In genomic region chr14:30443368-30444007, GRCh38 we compare ENCODE assay signal across 8 cellular contexts.
A peak's percentile ranks its signal among the peaks of the same experiment; 100 is the strongest.
DNase-seq lines count a peak whose midpoint lies in the region; ATAC-seq and TF ChIP-seq lines count a peak whose summit lies in the region.

No MANE protein-coding gene starts in this region.

- no peaks in the 10 kb centered on the region for H3K36me3 ChIP-seq in colonic mucosa

- H3K27me3 Mint-ChIP-seq in progenitor cell of endocrine pancreas, result no peaks in the 10 kb centered on the region
- H3K27me3 Mint-ChIP-seq in activated CD8-positive, alpha-beta memory T cell treated with anti-CD3 and anti-CD28 coated beads, Interleukin-2, amount 10 ng/mL, durations not matched to agents 7 days and 5 days, result peaks cover 16% of the 10 kb centered on the region

- DNase-seq in A172 (ENCODE audit: low spot score) (peak; percentile 21), GM13977 (ENCODE audit: low spot score) (peak; percentile 9), NCI-H2227 treated with DMSO at 0.1 percent for 48 hours (lab: John Stamatoyannopoulos, UW) (peak; percentile 53), colonic mucosa (no peak), progenitor cell of endocrine pancreas (ENCODE audit: low spot score, unreplicated experiment) (no peak), 8988T (no peak)
- DNase-seq in activated CD8-positive, alpha-beta memory T cell treated with anti-CD3 and anti-CD28 coated beads, Interleukin-2, amount 10 ng/mL, durations not matched to agents 7 days and 5 days, result no peak

- no peak overlapping the region for H3K27ac Mint-ChIP-seq in progenitor cell of endocrine pancreas
- no peak overlapping the region for H3K27ac Mint-ChIP-seq in activated CD8-positive, alpha-beta memory T cell treated with anti-CD3 and anti-CD28 coated beads, Interleukin-2, amount 10 ng/mL, durations not matched to agents 7 days and 5 days

- no peaks in the 10 kb centered on the region for H3K9me3 Mint-ChIP-seq in progenitor cell of endocrine pancreas (ENCODE audit: low read depth)
- no peaks in the 10 kb centered on the region for H3K9me3 Mint-ChIP-seq in activated CD8-positive, alpha-beta memory T cell treated with anti-CD3 and anti-CD28 coated beads, Interleukin-2, amount 10 ng/mL, durations not matched to agents 7 days and 5 days (ENCODE audit: low read depth)

- TF ChIP-seq CTCF in GM13977 (IDR thresholded peaks at IDR 0.05; ENCODE audit: extremely low read depth, insufficient read depth, missing control alignments), result peak; percentile 53
- peak; percentile 19 for TF ChIP-seq CTCF in colonic mucosa (IDR thresholded peaks at IDR 0.05)
- peak; percentile 80 for TF ChIP-seq CTCF in progenitor cell of endocrine pancreas (IDR thresholded peaks at IDR 0.05; ENCODE audit: unreplicated experiment)

- TF ChIP-seq POLR2A in GM18505 (IDR thresholded peaks at IDR 0.05; ENCODE audit: borderline replicate concordance, extremely low read depth, insufficient read depth, insufficient read length), result no peak

- H3K4me3 ChIP-seq in colonic mucosa, result no peak overlapping the region

- CTCF ChIA-PET in activated CD8-positive, alpha-beta memory T cell treated with anti-CD3 and anti-CD28 coated beads, Interleukin-2, amount 10 ng/mL, durations not matched to agents 7 days and 5 days (lab: Charles Lee), result interaction anchor here (0.6 to 1.2 kb wide), 2 partner anchors 68 to 102 kb away, joined by 3 to 4 read pairs; no protein-coding TSS in a partner anchor

- H3K4me3 Mint-ChIP-seq in progenitor cell of endocrine pancreas (ENCODE audit: low read depth), result no peak overlapping the region
- H3K4me3 Mint-ChIP-seq in activated CD8-positive, alpha-beta memory T cell treated with anti-CD3 and anti-CD28 coated beads, Interleukin-2, amount 10 ng/mL, durations not matched to agents 7 days and 5 days, result no peak overlapping the region

- no peak for ATAC-seq in GM18505 (IDR thresholded peaks at IDR 0.05; ENCODE audit: unreplicated experiment)
- no peak for ATAC-seq in activated CD8-positive, alpha-beta memory T cell treated with anti-CD3 and anti-CD28 coated beads, Interleukin-2, amount 10 ng/mL, durations not matched to agents 7 days and 5 days

- H3K36me3 Mint-ChIP-seq in progenitor cell of endocrine pancreas (ENCODE audit: insufficient read depth), result no peaks in the 10 kb centered on the region
- no peaks in the 10 kb centered on the region for H3K36me3 Mint-ChIP-seq in activated CD8-positive, alpha-beta memory T cell treated with anti-CD3 and anti-CD28 coated beads, Interleukin-2, amount 10 ng/mL, durations not matched to agents 7 days and 5 days

- H3K9ac ChIP-seq in colonic mucosa (ENCODE audit: low read depth in 2 of 2, low read length in 2 of 2), result no peak overlapping the region

- intact Hi-C loops in colonic mucosa (cut with DNase I), result no loop called here

- peaks cover 1% of the 10 kb centered on the region for H3K4me1 Mint-ChIP-seq in progenitor cell of endocrine pancreas (ENCODE audit: low read depth)
- H3K4me1 Mint-ChIP-seq in activated CD8-positive, alpha-beta memory T cell treated with anti-CD3 and anti-CD28 coated beads, Interleukin-2, amount 10 ng/mL, durations not matched to agents 7 days and 5 days, result no peaks in the 10 kb centered on the region

- no peak overlapping the region for H3K27ac ChIP-seq in colonic mucosa

- in situ Hi-C loops in GM13977 (cut with MboI; ENCODE audit: low pct_unique_long_range_greater_than_20kb, low sequenced_read_pairs, unreplicated experiment), result no loop called here

- H3K27me3 ChIP-seq in colonic mucosa, result no peaks in the 10 kb centered on the region

- no peaks in the 10 kb centered on the region for H3K4me1 ChIP-seq in colonic mucosa

- no peaks in the 10 kb centered on the region for H3K9me3 ChIP-seq in colonic mucosa

Comparison
In these comparisons a context has a peak if more than half of its experiments do, and no peak if none do; other contexts are left out.
1. DNase-seq: peak in A172 (single experiment), GM13977 (single experiment) and NCI-H2227 treated with DMSO at 0.1 percent for 48 hours (single experiment); none in colonic mucosa (single experiment), progenitor cell of endocrine pancreas (single experiment), activated CD8-positive, alpha-beta memory T cell treated with anti-CD3 and anti-CD28 coated beads, Interleukin-2, amount 10 ng/mL, durations not matched to agents 7 days and 5 days (single experiment) and 8988T (single experiment).
2. CTCF ChIP-seq: peak in every context shown above with its lines; median percentile 80 in progenitor cell of endocrine pancreas; 53 in GM13977; 19 in colonic mucosa.